Comparison of ENCODE assay signal across 25 cellular contexts in the genomic region with DNA sequence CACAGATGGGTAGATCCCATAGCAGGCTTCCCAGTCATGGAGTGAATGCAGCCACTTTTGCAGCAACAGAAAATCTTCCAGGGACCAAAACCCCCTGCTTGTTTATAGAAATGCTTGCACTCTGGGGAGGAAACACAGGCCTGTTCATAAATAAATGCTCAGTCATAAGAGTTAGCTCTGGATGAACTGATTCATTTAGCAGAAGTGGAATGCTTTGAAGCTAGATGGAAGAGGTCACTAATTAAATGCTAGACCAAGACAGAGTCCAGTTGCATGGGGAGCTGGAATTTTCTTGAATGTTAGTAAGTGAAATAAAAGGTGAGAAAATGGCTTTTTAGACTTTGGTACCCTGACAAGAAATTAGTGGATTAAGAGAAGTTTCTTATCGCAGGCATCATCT.
"Had no signal": no experiment of that assay in that cellular context is flagged by ENCODE, and none has a peak within 500 bp of the region (broad histone marks: within the 10 kb centered on the region; RNA-seq: fewer than 3 reads in every experiment).

No MANE protein-coding gene starts in this region.

- H3K27ac Mint-ChIP-seq: activated CD4-positive, alpha-beta T cell treated with anti-CD3 and anti-CD28 coated beads for 36 hours; activated naive CD4-positive, alpha-beta T cell treated with anti-CD3 and anti-CD28 coated beads, Interleukin-2, amount 10 ng/mL, durations not matched to agents 7 days and 5 days; activated T-cell treated with anti-CD3 and anti-CD28 coated beads, Interleukin-2, amount 50 U/mL, for 72 hours; endodermal cell; natural killer cell; stimulated activated naive CD8-positive, alpha-beta T cell treated with anti-CD3 and anti-CD28 coated beads, Interleukin-15, Interleukin-2, amounts not matched to agents 100 ng/mL and 50 ng/mL, for 24 hours; WTC11 had no signal

- H3K27me3 ChIP-seq: cardiac muscle cell, neutrophil, ovary, right atrium auricular region, suprapubic skin, tibial nerve had no signal

- H3K9me3 Mint-ChIP-seq: activated naive CD4-positive, alpha-beta T cell treated with anti-CD3 and anti-CD28 coated beads, Interleukin-2, amount 10 ng/mL, durations not matched to agents 7 days and 5 days; endodermal cell; natural killer cell; stimulated activated naive CD8-positive, alpha-beta T cell treated with anti-CD3 and anti-CD28 coated beads, Interleukin-15, Interleukin-2, amounts not matched to agents 100 ng/mL and 50 ng/mL, for 24 hours; WTC11 had no signal

- H3K4me3 Mint-ChIP-seq: activated CD4-positive, alpha-beta T cell treated with anti-CD3 and anti-CD28 coated beads for 36 hours; activated naive CD4-positive, alpha-beta T cell treated with anti-CD3 and anti-CD28 coated beads, Interleukin-2, amount 10 ng/mL, durations not matched to agents 7 days and 5 days; activated T-cell treated with anti-CD3 and anti-CD28 coated beads, Interleukin-2, amount 50 U/mL, for 72 hours; endodermal cell; natural killer cell; stimulated activated naive CD8-positive, alpha-beta T cell treated with anti-CD3 and anti-CD28 coated beads, Interleukin-15, Interleukin-2, amounts not matched to agents 100 ng/mL and 50 ng/mL, for 24 hours; WTC11 had no signal

- H3K27ac ChIP-seq: cardiac muscle cell, epithelial cell of prostate, lower lobe of right lung, neutrophil, ovary, psoas muscle, right atrium auricular region, suprapubic skin, tibial nerve had no signal

- DNase-seq: activated CD4-positive, alpha-beta T cell treated with anti-CD3 and anti-CD28 coated beads for 36 hours; activated CD4-positive, alpha-beta T cell treated with anti-CD3 and anti-CD28 coated beads, Interleukin-2, amount 50 U/mL, for 48 hours; activated effector memory CD4-positive, alpha-beta T cell treated with Interleukin-2 at 50 U/mL for 16 hours; activated naive CD4-positive, alpha-beta T cell treated with anti-CD3 and anti-CD28 coated beads, Interleukin-2, amount 10 ng/mL, durations not matched to agents 7 days and 5 days; activated T-cell treated with anti-CD3 and anti-CD28 coated beads, Interleukin-2, amount 50 U/mL, for 72 hours; amygdala; cortex of kidney; endodermal cell; foreskin fibroblast; kidney; lower lobe of right lung; midbrain; natural killer cell; ovary; psoas muscle; stimulated activated CD4-positive, alpha-beta T cell treated with anti-CD3 and anti-CD28 coated beads, Interleukin-12 subunit alpha, Interleukin-12 subunit beta, amount 100 ng/mL, for 4 hours; T-helper 9 cell had no signal

- H3K4me1 Mint-ChIP-seq: natural killer cell had no signal

- H3K36me3 Mint-ChIP-seq: natural killer cell, WTC11 had no signal

- H3K4me3 ChIP-seq: cardiac muscle cell, lower lobe of right lung, ovary, psoas muscle, right atrium auricular region, suprapubic skin, tibial nerve had no signal

- H3K36me3 ChIP-seq: cardiac muscle cell, lower lobe of right lung, neutrophil, ovary, right atrium auricular region, suprapubic skin, tibial nerve had no signal

- H3K4me1 ChIP-seq: lower lobe of right lung, psoas muscle had no signal

- H3K9me3 ChIP-seq: lower lobe of right lung, neutrophil, ovary, psoas muscle, right atrium auricular region, suprapubic skin, tibial nerve had no signal
